1 cellular context compared by ENCODE assay signal in the genomic region with DNA sequence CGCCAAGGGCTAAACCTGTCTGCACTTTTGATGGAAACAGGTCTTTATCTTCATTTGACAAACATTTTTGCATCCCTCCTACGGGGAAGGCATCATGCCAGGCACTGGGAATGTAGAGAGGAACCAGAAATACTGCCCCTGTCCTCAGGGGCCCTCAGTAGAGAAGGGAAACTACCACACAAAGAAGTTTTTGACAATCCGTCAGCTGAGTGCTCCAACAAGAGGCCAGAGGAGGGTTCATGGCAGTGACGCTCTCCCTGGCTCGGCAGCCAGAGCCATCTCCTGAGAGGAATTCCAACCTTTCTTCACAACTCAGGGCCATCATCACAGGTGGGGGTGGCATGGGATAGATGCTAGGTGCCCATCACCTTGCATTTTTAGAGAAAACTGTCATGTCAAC.
TF ChIP-seq lines count a peak whose summit lies in the region.

No MANE protein-coding gene starts in this region.

TF ChIP-seq in IMR-90, 13 proteins besides CTCF, POLR2A, EP300 and RAD21:
- no peak for TF ChIP-seq FOS (IDR thresholded peaks at IDR 0.05; ENCODE audit: low read depth, low read length)
- no peak for TF ChIP-seq RFX5 (IDR thresholded peaks at IDR 0.05; ENCODE audit: low read depth, low read length)
- TF ChIP-seq, protein P1, sequence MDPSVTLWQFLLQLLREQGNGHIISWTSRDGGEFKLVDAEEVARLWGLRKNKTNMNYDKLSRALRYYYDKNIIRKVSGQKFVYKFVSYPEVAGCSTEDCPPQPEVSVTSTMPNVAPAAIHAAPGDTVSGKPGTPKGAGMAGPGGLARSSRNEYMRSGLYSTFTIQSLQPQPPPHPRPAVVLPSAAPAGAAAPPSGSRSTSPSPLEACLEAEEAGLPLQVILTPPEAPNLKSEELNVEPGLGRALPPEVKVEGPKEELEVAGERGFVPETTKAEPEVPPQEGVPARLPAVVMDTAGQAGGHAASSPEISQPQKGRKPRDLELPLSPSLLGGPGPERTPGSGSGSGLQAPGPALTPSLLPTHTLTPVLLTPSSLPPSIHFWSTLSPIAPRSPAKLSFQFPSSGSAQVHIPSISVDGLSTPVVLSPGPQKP (IDR thresholded peaks at IDR 0.05; ENCODE audit: borderline replicate concordance, low read depth, low read length), result no peak
- TF ChIP-seq NFE2L2 (IDR thresholded peaks at IDR 0.05; ENCODE audit: low read depth, low read length), result no peak
- no peak for TF ChIP-seq MAZ (IDR thresholded peaks at IDR 0.05; ENCODE audit: borderline replicate concordance, low read depth, low read length)
- TF ChIP-seq RCOR1 (IDR thresholded peaks at IDR 0.05; ENCODE audit: insufficient replicate concordance, low read length), result no peak
- no peak for TF ChIP-seq MXI1 (IDR thresholded peaks at IDR 0.05; ENCODE audit: borderline replicate concordance, low read depth, low read length)
- TF ChIP-seq CEBPB (IDR thresholded peaks at IDR 0.05; ENCODE audit: low read depth, low read length), result no peak
- TF ChIP-seq BHLHE40 (IDR thresholded peaks at IDR 0.05; ENCODE audit: low read depth, low read length), result no peak
- TF ChIP-seq, protein P2, sequence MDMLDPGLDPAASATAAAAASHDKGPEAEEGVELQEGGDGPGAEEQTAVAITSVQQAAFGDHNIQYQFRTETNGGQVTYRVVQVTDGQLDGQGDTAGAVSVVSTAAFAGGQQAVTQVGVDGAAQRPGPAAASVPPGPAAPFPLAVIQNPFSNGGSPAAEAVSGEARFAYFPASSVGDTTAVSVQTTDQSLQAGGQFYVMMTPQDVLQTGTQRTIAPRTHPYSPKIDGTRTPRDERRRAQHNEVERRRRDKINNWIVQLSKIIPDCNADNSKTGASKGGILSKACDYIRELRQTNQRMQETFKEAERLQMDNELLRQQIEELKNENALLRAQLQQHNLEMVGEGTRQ (IDR thresholded peaks at IDR 0.05; ENCODE audit: low read depth, low read length), result no peak
- TF ChIP-seq CHD1 (IDR thresholded peaks at IDR 0.05; ENCODE audit: low read depth, low read length), result no peak
- no peak for TF ChIP-seq MAFK (IDR thresholded peaks at IDR 0.05; ENCODE audit: low read depth, low read length)
- no peak for TF ChIP-seq SMC3 (IDR thresholded peaks at IDR 0.05; ENCODE audit: low read depth, low read length)
